8 cellular contexts compared by ENCODE assay signal in the genomic region with DNA sequence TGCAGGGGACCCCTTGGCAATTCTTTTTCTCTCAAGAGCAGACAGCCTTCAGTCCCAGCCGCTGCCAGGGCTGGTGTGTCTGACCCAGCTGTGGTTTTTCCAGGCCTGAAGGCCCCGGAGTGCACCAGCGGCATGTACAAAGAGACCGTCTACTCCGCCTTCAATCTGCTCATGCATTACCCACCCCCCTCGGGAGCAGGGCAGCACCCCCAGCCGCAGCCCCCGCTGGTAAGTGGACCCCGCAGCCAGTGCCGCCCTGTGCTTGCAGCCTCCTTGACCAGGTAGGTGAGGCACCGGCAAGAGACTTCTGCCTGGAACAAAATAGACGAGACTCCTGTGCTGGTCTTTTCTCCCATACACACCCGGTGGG. TPM values are rescaled to one million over a fixed set of nuclear protein-coding genes. Genes with fewer than 3 reads are reported as not detected.
DNase-seq lines count a peak whose midpoint lies in the region; ATAC-seq, FAIRE-seq and TF ChIP-seq lines count a peak whose summit lies in the region.

No MANE protein-coding gene starts in this region.

- peak; percentile 46 to 69 (median 60) for ATAC-seq in pancreas
- ATAC-seq in HG02798 (IDR thresholded peaks at IDR 0.05; ENCODE audit: poor library complexity, unreplicated experiment), result no peak

- H3K4me1 ChIP-seq in pancreas, result peaks cover 0 to 4% (median 0%) of the 10 kb centered on the region in 3 donors

- WGBS in pancreas, 2 donors, result 37 to 46% methylated on average over 13 of the region's 13 CpGs

- H3K4me3 ChIP-seq in MG63 (peak overlapping the region; percentile 51), choroid plexus epithelial cell (ENCODE audit: low read depth, low read length) (no peak overlapping the region), pancreas (peak overlapping the region; percentile 10 to 69 (median 50))

- peak overlapping the region; percentile 75 for H3K4me3 Mint-ChIP-seq in Calu3 (ENCODE audit: low read depth, unreplicated experiment)

- peak overlapping the region; percentile 22 for H3K27ac Mint-ChIP-seq in Calu3 (ENCODE audit: unreplicated experiment)

- peaks cover 31% of the 10 kb centered on the region for H3K36me3 Mint-ChIP-seq in Calu3 (ENCODE audit: insufficient read depth, unreplicated experiment)

- H3K4me1 Mint-ChIP-seq in Calu3 (ENCODE audit: low read depth, unreplicated experiment), result peaks cover 17% of the 10 kb centered on the region

- peaks cover 22% of the 10 kb centered on the region for H3K36me3 ChIP-seq in MG63
- no peaks in the 10 kb centered on the region for H3K36me3 ChIP-seq in pancreas

- no TSS peak for BruUV-seq in Calu3 (replicated peaks; lab: Mats Ljungman, UMichigan)

- in situ Hi-C loops in GM13976 (cut with MboI; ENCODE audit: low sequenced_read_pairs, unreplicated experiment), result no loop called here
- in situ Hi-C loops in GM13977 (cut with MboI; ENCODE audit: low pct_unique_long_range_greater_than_20kb, low sequenced_read_pairs, unreplicated experiment), result no loop called here

- H3K27ac ChIP-seq in pancreas, result peak overlapping the region; percentile 35 to 61 (median 43)

- TF ChIP-seq CTCF in Calu3 (IDR thresholded peaks at IDR 0.05; ENCODE audit: unreplicated experiment) (no peak), choroid plexus epithelial cell (conservative IDR thresholded peaks at IDR 0.05; ENCODE audit: low read depth, low read length) (no peak), pancreas (IDR thresholded peaks at IDR 0.05) (no peak), GM13976 (IDR thresholded peaks at IDR 0.05; ENCODE audit: borderline replicate concordance, control extremely low read depth, extremely low read depth, insufficient read depth, missing control alignments) (no peak), GM13977 (IDR thresholded peaks at IDR 0.05; ENCODE audit: extremely low read depth, insufficient read depth, missing control alignments) (no peak)

- H3K27me3 ChIP-seq in MG63, result no peaks in the 10 kb centered on the region
- no peaks in the 10 kb centered on the region for H3K27me3 ChIP-seq in pancreas

- DNase-seq in Calu3, result no peak
- DNase-seq in MG63, result no peak
- peak; percentile 15 for DNase-seq in choroid plexus epithelial cell (ENCODE audit: low read depth)
- peak in 3 of 6 donors; percentile 58 to 79 (median 71) for DNase-seq in pancreas
- DNase-seq in GM03348 (ENCODE audit: low spot score), result no peak
- no peak for DNase-seq in GM13976 (ENCODE audit: low spot score)
- DNase-seq in GM13977 (ENCODE audit: low spot score), result no peak

- CTCF ChIA-PET in Calu3 (lab: Charles Lee), result interaction anchor here (1.1 to 2.5 kb wide), 2 partner anchors 76 kb away, joined by 4 to 9 read pairs; no protein-coding TSS in a partner anchor

- FAIRE-seq in pancreas (lab: Jason Lieb, UNC), result no peak

- H3K9me3 Mint-ChIP-seq in Calu3 (ENCODE audit: low read depth, unreplicated experiment), result no peaks in the 10 kb centered on the region

- H3K9me3 ChIP-seq in MG63, result no peaks in the 10 kb centered on the region
- H3K9me3 ChIP-seq in pancreas, result no peaks in the 10 kb centered on the region

- intact Hi-C loops in Calu3 (cut with micrococcal nuclease; ENCODE audit: unreplicated experiment), result no loop called here
- intact Hi-C loops in pancreas (cut with DNase I), result no loop called here

- peaks cover 20% of the 10 kb centered on the region for H3K27me3 Mint-ChIP-seq in Calu3 (ENCODE audit: unreplicated experiment)

RNA-seq across cellular contexts. Expression of gene TCF7, which starts 1.3 kb away (rescaled TPM):
- total RNA-seq in Calu3 (2022) (13.6 and 16.8 TPM in 2 replicates), pancreas (10 to 100 TPM in 1 of 6 donors, 1 to 10 TPM in 5; 5.6 to 13.1 (median 7.7) TPM)
- total RNA-seq in MG63 (2014; rRNA removed; shearing (Covaris generic); ENCODE audit: low replicate concordance), result 8.9 and 12.0 TPM in 2 replicates
- polyA plus RNA-seq in pancreas, result 1 to 10 TPM; 1.9 to 4.6 TPM
